ENCODE assay signal across 15 cellular contexts in the genomic region with DNA sequence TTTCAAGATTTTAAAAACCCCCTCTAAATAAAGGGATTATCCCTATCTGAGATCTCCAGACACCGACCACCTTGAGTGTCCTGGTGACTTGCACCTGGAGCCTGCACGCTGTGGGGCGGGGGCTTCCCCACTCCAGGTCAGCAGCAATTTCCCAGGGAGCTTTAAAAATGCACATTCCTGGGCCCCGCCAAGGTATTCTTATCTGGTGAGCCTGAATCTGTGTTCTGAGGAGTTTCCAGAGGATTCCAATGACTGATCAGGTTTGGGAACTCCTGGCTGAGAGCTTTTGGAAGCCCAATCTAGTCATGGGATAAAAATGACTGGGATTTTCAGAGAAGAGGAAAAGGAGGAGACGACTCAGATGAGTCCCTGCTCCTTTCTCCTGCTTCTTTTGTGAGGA.
DNase-seq lines count a peak whose midpoint lies in the region; ATAC-seq and TF ChIP-seq lines count a peak whose summit lies in the region.
"Had no signal": no experiment of that assay in that cellular context is flagged by ENCODE, and none has a peak within 500 bp of the region (broad histone marks: within the 10 kb centered on the region; RNA-seq: fewer than 3 reads in every experiment).

No MANE protein-coding gene starts in this region.

- no peak overlapping the region for H3K4me3 Mint-ChIP-seq in endodermal cell
- H3K4me3 Mint-ChIP-seq: CD4-positive, alpha-beta memory T cell; IgD-negative memory B cell had no signal

- H3K9ac ChIP-seq in endodermal cell (ENCODE audit: extremely low read depth, low read length, poor library complexity, severe bottlenecking), result no peak overlapping the region
- H3K9ac ChIP-seq in mesendoderm (ENCODE audit: low read length), result no peak overlapping the region
- H3K9ac ChIP-seq: GM23248 had no signal

- H3K18ac ChIP-seq in mesendoderm (ENCODE audit: low read length), result no peak overlapping the region

- H3K4me1 ChIP-seq in left ventricle myocardium inferior (peaks cover 17% of the 10 kb centered on the region), endodermal cell (ENCODE audit: control insufficient read depth, insufficient read depth, low read length) (peaks cover 26% of the 10 kb centered on the region), mesendoderm (ENCODE audit: control insufficient read depth, low read depth, low read length) (peaks cover 5% of the 10 kb centered on the region)

- TF ChIP-seq CTCF in left ventricle myocardium inferior (IDR thresholded peaks at IDR 0.05; ENCODE audit: borderline replicate concordance) (no peak), endodermal cell (conservative IDR thresholded peaks at IDR 0.05) (no peak), lower leg skin (IDR thresholded peaks at IDR 0.05) (no peak)

- WGBS in endodermal cell (ENCODE audit: insufficient coverage in 1 of 2, insufficient read length in 1 of 2), 2 experiments, result 84 to 88% methylated on average over 5 of the region's 5 CpGs
- no CpG with 5 or more reads among the region's 5 CpGs for WGBS in mesendoderm (ENCODE audit: extremely low coverage, insufficient coverage, low lambda C conversion rate)
- WGBS in lower leg skin, 2 donors, result 89 to 95% methylated on average over 5 of the region's 5 CpGs

- H3K27ac ChIP-seq in left ventricle myocardium inferior (replicated peaks) (peak overlapping the region; percentile 84), endodermal cell (ENCODE audit: low read depth, low read length) (no peak overlapping the region), mesendoderm (ENCODE audit: low read depth, low read length) (no peak overlapping the region)
- H3K27ac ChIP-seq: C4-2B, GM23248 had no signal

- no peak for ATAC-seq in Right ventricle myocardium inferior
- ATAC-seq: GM12878 had no signal

- no peak overlapping the region for H3K56ac ChIP-seq in mesendoderm (ENCODE audit: low read length)

- H3K23ac ChIP-seq in mesendoderm (ENCODE audit: low read length), result no peak overlapping the region

- no peaks in the 10 kb centered on the region for H3K79me1 ChIP-seq in mesendoderm (ENCODE audit: low read length)

- H3K36me3 Mint-ChIP-seq in endodermal cell (ENCODE audit: low read depth), result no peaks in the 10 kb centered on the region
- H3K36me3 Mint-ChIP-seq: CD4-positive, alpha-beta memory T cell; IgD-negative memory B cell had no signal

- peaks cover 3% of the 10 kb centered on the region for H3K27me3 Mint-ChIP-seq in endodermal cell (ENCODE audit: insufficient read depth)

- no peak overlapping the region for H2BK15ac ChIP-seq in mesendoderm (replicated peaks; ENCODE audit: low read depth)

- no peak overlapping the region for H3K4me2 ChIP-seq in mesendoderm (ENCODE audit: low read length)

- peak overlapping the region; percentile 37 for H3K27ac Mint-ChIP-seq in endodermal cell
- H3K27ac Mint-ChIP-seq: CD4-positive, alpha-beta memory T cell; IgD-negative memory B cell had no signal

- intact Hi-C loops in left ventricle myocardium inferior (cut with micrococcal nuclease) (no loop called here), Right ventricle myocardium inferior (cut with DNase I) (loop anchor here (2.0 kb wide), 1 partner anchor 62 kb away; no protein-coding TSS in a partner anchor), lower leg skin (cut with DNase I; ENCODE audit: low total_unique reads) (no loop called here)

- no peak overlapping the region for H2BK5ac ChIP-seq in mesendoderm (ENCODE audit: low read length)

- H2AK5ac ChIP-seq in mesendoderm (ENCODE audit: low read length), result no peak overlapping the region

- H3K36me3 ChIP-seq in left ventricle myocardium inferior (no peaks in the 10 kb centered on the region), endodermal cell (ENCODE audit: control insufficient read depth, insufficient read depth, low read length) (no peaks in the 10 kb centered on the region), mesendoderm (ENCODE audit: control insufficient read depth, insufficient read depth, low read length) (no peaks in the 10 kb centered on the region)

- H3K27me3 ChIP-seq in left ventricle myocardium inferior (ENCODE audit: low read depth) (no peaks in the 10 kb centered on the region), endodermal cell (ENCODE audit: control insufficient read depth, insufficient read depth, low read length, poor library complexity, severe bottlenecking) (no peaks in the 10 kb centered on the region), mesendoderm (ENCODE audit: insufficient read depth, low read length, poor library complexity) (no peaks in the 10 kb centered on the region)

- DNase-seq in left ventricle myocardium inferior (no peak), Right ventricle myocardium inferior (ENCODE audit: missing footprints) (no peak), endodermal cell (no peak), mesendoderm (peak; percentile 57), lower leg skin (ENCODE audit: low spot score in 2 of 2) (no peak), NCI-H82 (lab: John Stamatoyannopoulos, UW) (no peak)
- DNase-seq in central memory CD4-positive, alpha-beta T cell, result no peak
- DNase-seq: ACHN; CD4-positive, alpha-beta memory T cell; DMS79; GM23248; H7 had no signal

- H4K8ac ChIP-seq in mesendoderm (ENCODE audit: low read depth, low read length), result no peak overlapping the region

- H2BK120ac ChIP-seq in mesendoderm (ENCODE audit: low read depth, low read length), result no peak overlapping the region

- no peak overlapping the region for H4K5ac ChIP-seq in mesendoderm (ENCODE audit: low read length)

- H3K9me3 Mint-ChIP-seq in endodermal cell, result no peaks in the 10 kb centered on the region
- H3K9me3 Mint-ChIP-seq: CD4-positive, alpha-beta memory T cell had no signal

- TF ChIP-seq POLR2A in lower leg skin (IDR thresholded peaks at IDR 0.05), result no peak

- H3K9me3 ChIP-seq in left ventricle myocardium inferior (replicated peaks) (peaks cover 9% of the 10 kb centered on the region), endodermal cell (ENCODE audit: control insufficient read depth, low read length) (no peaks in the 10 kb centered on the region)

- H3K79me2 ChIP-seq in mesendoderm (ENCODE audit: control insufficient read depth, insufficient read depth, low read length), result no peaks in the 10 kb centered on the region

- peaks cover 17% of the 10 kb centered on the region for H3K4me1 Mint-ChIP-seq in endodermal cell
- H3K4me1 Mint-ChIP-seq: CD4-positive, alpha-beta memory T cell; IgD-negative memory B cell had no signal

- H3K4ac ChIP-seq in mesendoderm (ENCODE audit: low read depth, low read length), result no peak overlapping the region

- no peak overlapping the region for H3K4me3 ChIP-seq in left ventricle myocardium inferior
- H3K4me3 ChIP-seq in endodermal cell (ENCODE audit: low read length), result no peak overlapping the region
- H3K4me3 ChIP-seq in mesendoderm (ENCODE audit: low read length), result no peak overlapping the region
- no peak overlapping the region for H3K4me3 ChIP-seq in lower leg skin (ENCODE audit: low read depth, poor library complexity, severe bottlenecking)
- H3K4me3 ChIP-seq: GM12878, GM23248 had no signal
